Comparison of ENCODE assay signal across 11 cellular contexts in the genomic region with DNA sequence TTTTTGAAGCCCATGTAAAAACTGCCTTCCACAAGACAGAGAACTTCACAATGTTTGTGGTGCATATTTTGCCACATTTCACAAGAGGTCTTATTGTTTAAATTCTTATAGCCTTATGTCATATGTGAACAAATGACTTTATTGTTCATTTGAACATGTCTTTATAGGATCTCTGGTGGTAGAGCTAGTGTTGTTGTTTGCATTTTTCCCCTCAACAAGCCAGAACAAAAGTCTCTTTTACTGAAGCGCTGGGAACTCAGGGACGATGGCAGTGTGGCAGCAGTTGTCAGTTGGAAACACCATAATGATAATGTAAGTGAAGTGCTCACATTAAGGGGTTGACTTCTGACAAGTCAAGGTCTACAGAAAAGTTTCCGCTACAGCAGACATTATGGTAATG.
DNase-seq lines count a peak whose midpoint lies in the region; ATAC-seq lines count a peak whose summit lies in the region.
"Had no signal": no experiment of that assay in that cellular context is flagged by ENCODE, and none has a peak within 500 bp of the region (broad histone marks: within the 10 kb centered on the region; RNA-seq: fewer than 3 reads in every experiment).

No MANE protein-coding gene starts in this region.

- H3K27ac Mint-ChIP-seq in stimulated activated effector memory CD8-positive, alpha-beta T cell treated with anti-CD3 and anti-CD28 coated beads, Interleukin-12 subunit alpha, Interleukin-12 subunit beta, amount 100 ng/mL, for 72 hours: no peak overlapping the region

- H3K9me3 Mint-ChIP-seq in stimulated activated effector memory CD8-positive, alpha-beta T cell treated with anti-CD3 and anti-CD28 coated beads, Interleukin-12 subunit alpha, Interleukin-12 subunit beta, amount 100 ng/mL, for 72 hours: no peaks in the 10 kb centered on the region

- no peak for ATAC-seq in stimulated activated effector memory CD8-positive, alpha-beta T cell treated with anti-CD3 and anti-CD28 coated beads, Interleukin-12 subunit alpha, Interleukin-12 subunit beta, amount 100 ng/mL, for 72 hours
- ATAC-seq: left colon had no signal

- peaks cover 75% of the 10 kb centered on the region for H3K4me1 Mint-ChIP-seq in stimulated activated effector memory CD8-positive, alpha-beta T cell treated with anti-CD3 and anti-CD28 coated beads, Interleukin-12 subunit alpha, Interleukin-12 subunit beta, amount 100 ng/mL, for 72 hours

- peaks cover 23% of the 10 kb centered on the region for H3K36me3 Mint-ChIP-seq in stimulated activated effector memory CD8-positive, alpha-beta T cell treated with anti-CD3 and anti-CD28 coated beads, Interleukin-12 subunit alpha, Interleukin-12 subunit beta, amount 100 ng/mL, for 72 hours

- in situ Hi-C loops in SK-MEL-5 (cut with HindIII; ENCODE audit: low pct_unique_long_range_greater_than_20kb, low sequenced_read_pairs): no loop called here

- H3K4me3 Mint-ChIP-seq in stimulated activated effector memory CD8-positive, alpha-beta T cell treated with anti-CD3 and anti-CD28 coated beads, Interleukin-12 subunit alpha, Interleukin-12 subunit beta, amount 100 ng/mL, for 72 hours: no peak overlapping the region

- DNase-seq in NCI-H1048 (lab: John Stamatoyannopoulos, UW) (peak; percentile 59), SK-MEL-5 (ENCODE audit: low read depth, low spot score) (peak; percentile 91), epidermal melanocyte (ENCODE audit: insufficient read length, low spot score) (peak; percentile 30), pons (ENCODE audit: low spot score) (peak; percentile 97), GF-D8 (lab: John Stamatoyannopoulos, UW) (no peak), kidney glomerular epithelial cell (lab: John Stamatoyannopoulos, UW) (no peak)
- no peak for DNase-seq in stimulated activated effector memory CD8-positive, alpha-beta T cell treated with anti-CD3 and anti-CD28 coated beads, Interleukin-12 subunit alpha, Interleukin-12 subunit beta, amount 100 ng/mL, for 72 hours (ENCODE audit: low spot score in 2 of 2)
- DNase-seq: COR-L47, left colon, NCI-H1092 treated with DMSO at 0.1 percent for 48 hours, NCI-H524 had no signal

Comparison
In these comparisons a context has a peak if more than half of its experiments do, and no peak if none do; other contexts are left out.
1. DNase-seq: peak in NCI-H1048 (single experiment), SK-MEL-5 (single experiment), epidermal melanocyte (single experiment) and pons (single experiment); none in GF-D8 (single experiment), stimulated activated effector memory CD8-positive, alpha-beta T cell treated with anti-CD3 and anti-CD28 coated beads, Interleukin-12 subunit alpha, Interleukin-12 subunit beta, amount 100 ng/mL, for 72 hours (0 of 2) and kidney glomerular epithelial cell (single experiment).